Comparison of ENCODE assay signal across 1 cellular context in genomic region chr19:407501-408440, GRCh38.
TF ChIP-seq lines count a peak whose summit lies in the region.

No MANE protein-coding gene starts in this region.

TF ChIP-seq in H1, 55 proteins besides CTCF, POLR2A, EP300 and RAD21:
- TF ChIP-seq EZH2 (IDR thresholded peaks at IDR 0.05; ENCODE audit: low read depth, low read length, severe bottlenecking), result no peak
- TF ChIP-seq SP4 (IDR thresholded peaks at IDR 0.05; ENCODE audit: low read length), result no peak
- TF ChIP-seq JUND (IDR thresholded peaks at IDR 0.05; ENCODE audit: low read length), result no peak
- no peak for TF ChIP-seq CREB1 (IDR thresholded peaks at IDR 0.05)
- no peak for TF ChIP-seq NANOG (IDR thresholded peaks at IDR 0.05; ENCODE audit: insufficient read depth, low read depth, low read length, poor library complexity, severe bottlenecking)
- TF ChIP-seq RFX5 (IDR thresholded peaks at IDR 0.05; ENCODE audit: borderline replicate concordance, low read depth, low read length), result no peak
- TF ChIP-seq E2F6 (IDR thresholded peaks at IDR 0.05), result no peak
- TF ChIP-seq ATF3 (IDR thresholded peaks at IDR 0.05; ENCODE audit: insufficient read depth, low read depth, low read length), result no peak
- no peak for TF ChIP-seq JUN (IDR thresholded peaks at IDR 0.05; ENCODE audit: low read depth, low read length)
- TF ChIP-seq RXRA (IDR thresholded peaks at IDR 0.05; ENCODE audit: insufficient read depth, low read depth, low read length), result no peak
- TF ChIP-seq CHD7 (IDR thresholded peaks at IDR 0.05; ENCODE audit: insufficient replicate concordance, low read length), result no peak
- TF ChIP-seq ASH2L (IDR thresholded peaks at IDR 0.05; ENCODE audit: low read length), result no peak
- TF ChIP-seq RNF2 (IDR thresholded peaks at IDR 0.05; ENCODE audit: borderline replicate concordance, low read depth, low read length, missing control alignments, poor library complexity, severe bottlenecking), result no peak
